22 cellular contexts compared by ENCODE assay signal in genomic region chr17:79461041-79461440, GRCh38.
DNase-seq lines count a peak whose midpoint lies in the region; ATAC-seq and TF ChIP-seq lines count a peak whose summit lies in the region.
"Had no signal": no experiment of that assay in that cellular context is flagged by ENCODE, and none has a peak within 500 bp of the region (broad histone marks: within the 10 kb centered on the region; RNA-seq: fewer than 3 reads in every experiment).

No MANE protein-coding gene starts in this region.

- TF ChIP-seq CTCF in A673 (conservative IDR thresholded peaks at IDR 0.05; ENCODE audit: low read depth, low read length) (no peak), RWPE2 (IDR thresholded peaks at IDR 0.05; ENCODE audit: poor library complexity, severe bottlenecking) (no peak), fibroblast of pulmonary artery (IDR thresholded peaks at IDR 0.05; ENCODE audit: low read length, missing control alignments) (no peak)

- no peak overlapping the region for H4K91ac ChIP-seq in mesenchymal stem cell (ENCODE audit: low read length)

- H3K9ac ChIP-seq in mesenchymal stem cell (ENCODE audit: low read length): no peak overlapping the region

- 0% methylated on average over 1 of the region's 2 CpGs for WGBS in mesenchymal stem cell

- no peak overlapping the region for H3K14ac ChIP-seq in mesenchymal stem cell (ENCODE audit: low read length in 2 of 2)

- CTCF ChIA-PET in A673 (lab: Charles Lee): no interaction called here

- H3K27ac ChIP-seq in A673 (ENCODE audit: low read depth, low read length, poor library complexity, severe bottlenecking) (no peak overlapping the region), RWPE2 (ENCODE audit: poor library complexity, severe bottlenecking) (no peak overlapping the region), mesenchymal stem cell (ENCODE audit: low read length, poor library complexity, severe bottlenecking) (no peak overlapping the region)
- H3K27ac ChIP-seq: prostate gland, SJSA1, thoracic aorta had no signal

- H3K27me3 ChIP-seq in A673 (replicated peaks; ENCODE audit: insufficient read depth, low read depth, low read length, poor library complexity): peaks cover 20% of the 10 kb centered on the region
- peaks cover 23% of the 10 kb centered on the region for H3K27me3 ChIP-seq in RWPE2 (ENCODE audit: insufficient read depth, poor library complexity, severe bottlenecking)
- H3K27me3 ChIP-seq in mesenchymal stem cell (ENCODE audit: control insufficient read depth in 1 of 2, insufficient read depth in 1 of 2, low read length in 2 of 2): peaks cover 0 to 39% of the 10 kb centered on the region in 2 experiments

- DNase-seq in A673 (ENCODE audit: low spot score): peak; percentile 31
- DNase-seq in H4 (ENCODE audit: low spot score): peak; percentile 50
- DNase-seq in RWPE2 (ENCODE audit: low spot score): no peak
- peak; percentile 1 for DNase-seq in fibroblast of pulmonary artery (ENCODE audit: low read depth)
- DNase-seq in NCI-H510A (lab: John Stamatoyannopoulos, UW): no peak
- DNase-seq in mesenchymal stem cell: no peak
- DNase-seq in ecto neural progenitor cell (ENCODE audit: low spot score): no peak
- DNase-seq in occipital lobe (lab: John Stamatoyannopoulos, UW): no peak
- DNase-seq: activated CD4-positive, alpha-beta T cell treated with anti-CD3 and anti-CD28 coated beads, Interleukin-2, amount 10 ng/mL, durations not matched to agents 7 days and 5 days; caudate nucleus; CD4-positive, alpha-beta memory T cell; DMS79; MV-4-11; NCI-H1694 treated with DMSO at 0.1 percent for 48 hours; nephron progenitor cell; OCI-M1; stimulated activated naive CD4-positive, alpha-beta T cell; T-helper 17 cell had no signal

- no peaks in the 10 kb centered on the region for H3K4me1 ChIP-seq in A673 (ENCODE audit: insufficient read depth, low read length, poor library complexity, severe bottlenecking)
- H3K4me1 ChIP-seq in RWPE2 (ENCODE audit: insufficient read depth, poor library complexity, severe bottlenecking): no peaks in the 10 kb centered on the region
- no peaks in the 10 kb centered on the region for H3K4me1 ChIP-seq in mesenchymal stem cell (ENCODE audit: control insufficient read depth, insufficient read depth, low read depth, low read length)
- H3K4me1 ChIP-seq: prostate gland had no signal

- no peak overlapping the region for H2AK5ac ChIP-seq in mesenchymal stem cell (ENCODE audit: low read length, severe bottlenecking)

- POLR2A ChIA-PET in A673 (lab: Charles Lee; ENCODE audit: low non-redundant PET): no interaction called here

- no peak overlapping the region for H3K18ac ChIP-seq in mesenchymal stem cell (ENCODE audit: low read depth in 1 of 2, low read length in 2 of 2)

- no peak overlapping the region for H2BK5ac ChIP-seq in mesenchymal stem cell (ENCODE audit: low read depth, low read length, poor library complexity, severe bottlenecking)

- no peak overlapping the region for H3K4me3 ChIP-seq in A673 (ENCODE audit: low read depth, low read length, poor library complexity, severe bottlenecking)
- no peak overlapping the region for H3K4me3 ChIP-seq in RWPE2 (ENCODE audit: severe bottlenecking)
- no peak overlapping the region for H3K4me3 ChIP-seq in fibroblast of pulmonary artery (replicated peaks; ENCODE audit: low read depth, low read length)
- H3K4me3 ChIP-seq in mesenchymal stem cell (ENCODE audit: insufficient read depth in 1 of 2, low read depth in 1 of 2, low read length in 2 of 2): no peak overlapping the region
- H3K4me3 ChIP-seq: prostate gland, SJSA1, thoracic aorta had no signal

- no peaks in the 10 kb centered on the region for H3K9me3 ChIP-seq in A673 (ENCODE audit: low read depth, low read length, poor library complexity, severe bottlenecking)
- H3K9me3 ChIP-seq in RWPE2 (ENCODE audit: severe bottlenecking): no peaks in the 10 kb centered on the region
- H3K9me3 ChIP-seq in mesenchymal stem cell (ENCODE audit: control insufficient read depth, low read length): no peaks in the 10 kb centered on the region
- H3K9me3 ChIP-seq: prostate gland, SJSA1, thoracic aorta had no signal

- no peak overlapping the region for H3K4ac ChIP-seq in mesenchymal stem cell (ENCODE audit: low read depth in 1 of 2, low read length in 2 of 2)

- no peak overlapping the region for H3K23ac ChIP-seq in mesenchymal stem cell (ENCODE audit: low read length in 2 of 2)

- no peak overlapping the region for H2BK12ac ChIP-seq in mesenchymal stem cell (ENCODE audit: low read length in 2 of 2)

- H2AFZ ChIP-seq in mesenchymal stem cell (ENCODE audit: low read depth, low read length): no peak overlapping the region

- H4K8ac ChIP-seq in mesenchymal stem cell (ENCODE audit: low read length): no peak overlapping the region

- H3K79me1 ChIP-seq in mesenchymal stem cell (replicated peaks; ENCODE audit: low read length, poor library complexity, severe bottlenecking): no peaks in the 10 kb centered on the region

- ATAC-seq in RWPE2 (ENCODE audit: low read depth): peak; percentile 69; the same call in 2 of the 3 replicates
- ATAC-seq: activated T-helper 17 cell treated with anti-CD3 and anti-CD28 coated beads, Interleukin-2, amount 50 U/mL, for 72 hours; T-helper 17 cell had no signal

- no peak overlapping the region for H2BK120ac ChIP-seq in mesenchymal stem cell (ENCODE audit: low read depth, low read length)

- no peaks in the 10 kb centered on the region for H3K36me3 ChIP-seq in A673 (ENCODE audit: insufficient read depth, low read length, poor library complexity, severe bottlenecking)
- no peaks in the 10 kb centered on the region for H3K36me3 ChIP-seq in RWPE2 (ENCODE audit: low read depth)
- H3K36me3 ChIP-seq in mesenchymal stem cell (ENCODE audit: control insufficient read depth in 1 of 2, insufficient read depth in 2 of 2, low read depth in 1 of 2, low read length in 2 of 2): no peaks in the 10 kb centered on the region
- H3K36me3 ChIP-seq: prostate gland, SJSA1, thoracic aorta had no signal

- BruUV-seq in A673 (replicated peaks; lab: Mats Ljungman, UMichigan): no TSS peak

- intact Hi-C loops in A673 (cut with micrococcal nuclease; ENCODE audit: unreplicated experiment): no loop called here

- no peak overlapping the region for H3K4me2 ChIP-seq in mesenchymal stem cell (ENCODE audit: low read length, poor library complexity, severe bottlenecking)

- H2BK15ac ChIP-seq in mesenchymal stem cell (ENCODE audit: low read depth, poor library complexity, severe bottlenecking): no peak overlapping the region

Comparison
In these comparisons a context has a peak if more than half of its experiments do, and no peak if none do; other contexts are left out.
1. DNase-seq: peak in A673 (single experiment), H4 (single experiment) and fibroblast of pulmonary artery (single experiment); none in RWPE2 (single experiment), NCI-H510A (single experiment), mesenchymal stem cell (single experiment), ecto neural progenitor cell (single experiment) and occipital lobe (single experiment).